8 cellular contexts compared by ENCODE assay signal in genomic region chr4:109434793-109435080, GRCh38. TPM values are rescaled to one million over a fixed set of nuclear protein-coding genes. Genes with fewer than 3 reads are reported as not detected.
DNase-seq lines count a peak whose midpoint lies in the region; ATAC-seq and TF ChIP-seq lines count a peak whose summit lies in the region.

No MANE protein-coding gene starts in this region.

- peaks cover 51% of the 10 kb centered on the region for H3K4me1 Mint-ChIP-seq in nephron

- peak overlapping the region; percentile 89 to 95 (median 93); a peak in 21 of 22 replicates for H3K27ac ChIP-seq in BLaER1 treated with 17β-estradiol and CSF1 and Interleukin-3, amounts not matched to agents 10 nM and 100 nM
- H3K27ac ChIP-seq in dorsolateral prefrontal cortex: peak overlapping the region in 52 of 59 donors; percentile 9 to 97 (median 88)

- no peaks in the 10 kb centered on the region for H3K27me3 ChIP-seq in BLaER1 treated with 17β-estradiol and CSF1 and Interleukin-3, amounts not matched to agents 10 nM and 100 nM
- H3K27me3 ChIP-seq in dorsolateral prefrontal cortex: no peaks in the 10 kb centered on the region

- TF ChIP-seq POLR2A in NB4 (IDR thresholded peaks at IDR 0.05; ENCODE audit: extremely low read depth, insufficient read length): no peak

- H4K20me1 ChIP-seq in BLaER1 treated with 17β-estradiol and CSF1 and Interleukin-3, amounts not matched to agents 10 nM and 100 nM: peaks cover 54 to 57% (median 56%) of the 10 kb centered on the region in 11 experiments

- no peaks in the 10 kb centered on the region for H3K27me3 Mint-ChIP-seq in nephron (ENCODE audit: low read depth)

- TF ChIP-seq CTCF in NB4 (IDR thresholded peaks at IDR 0.05; ENCODE audit: low read depth, low read length) (no peak), dorsolateral prefrontal cortex (IDR thresholded peaks at IDR 0.05 in 54 of 56, conservative IDR thresholded peaks at IDR 0.05 in 2 of 56; ENCODE audit: low read depth in 1 of 56, partially characterized antibody in 56 of 56) (no peak), nephron (IDR thresholded peaks at IDR 0.05; ENCODE audit: unreplicated experiment in 3 of 3) (no peak)

- intact Hi-C loops in dorsolateral prefrontal cortex (cut with DNase I): loop anchor here (2.0 to 10.0 kb wide), 6 partner anchors 126 to 558 kb away; partner anchors contain the start of genes GAR1 (in 2 of the 2) and MCUB (in 2 of the 2)

- H3K4me3 ChIP-seq in BLaER1 treated with 17β-estradiol and CSF1 and Interleukin-3, amounts not matched to agents 10 nM and 100 nM: peak overlapping the region; percentile 68 to 92 (median 86)
- H3K4me3 ChIP-seq in NB4 (ENCODE audit: low read depth, low read length): peak overlapping the region; percentile 88
- H3K4me3 ChIP-seq in dorsolateral prefrontal cortex: peak overlapping the region; percentile 52 to 95 (median 80)

- H3K9me3 ChIP-seq in BLaER1 treated with 17β-estradiol and CSF1 and Interleukin-3, amounts not matched to agents 10 nM and 100 nM (replicated peaks in 1 of 11): no peaks in the 10 kb centered on the region

- no peaks in the 10 kb centered on the region for H3K9me3 Mint-ChIP-seq in nephron

- H3K36me3 ChIP-seq in BLaER1 treated with 17β-estradiol and CSF1 and Interleukin-3, amounts not matched to agents 10 nM and 100 nM: peaks cover 8 to 22% (median 14%) of the 10 kb centered on the region in 11 experiments; a peak in 16 of 22 replicates

- no peak for ATAC-seq in HG03439 (IDR thresholded peaks at IDR 0.05; ENCODE audit: unreplicated experiment)
- no peak for ATAC-seq in HG03354 (IDR thresholded peaks at IDR 0.05; ENCODE audit: poor library complexity, severe bottlenecking, unreplicated experiment)

- no peak for DNase-seq in NB4 (ENCODE audit: low read depth)
- DNase-seq in dorsolateral prefrontal cortex: no peak
- DNase-seq in 8988T: no peak
- DNase-seq in NOMO-1 treated with DMSO at 0.1 percent for 48 hours (lab: John Stamatoyannopoulos, UW; ENCODE audit: unreplicated experiment): no peak

- H3K4me1 ChIP-seq in BLaER1 treated with 17β-estradiol and CSF1 and Interleukin-3, amounts not matched to agents 10 nM and 100 nM: peaks cover 34 to 62% (median 51%) of the 10 kb centered on the region in 10 experiments

- H3K36me3 Mint-ChIP-seq in nephron (ENCODE audit: low read depth): peaks cover 15% of the 10 kb centered on the region

- H3K4me3 Mint-ChIP-seq in nephron: peak overlapping the region; percentile 82 to 95 (median 90)

- peak overlapping the region; percentile 69 to 97 (median 90) for H3K4me2 ChIP-seq in BLaER1 treated with 17β-estradiol and CSF1 and Interleukin-3, amounts not matched to agents 10 nM and 100 nM

- H3K9ac ChIP-seq in BLaER1 treated with 17β-estradiol and CSF1 and Interleukin-3, amounts not matched to agents 10 nM and 100 nM: peak overlapping the region; percentile 89 to 97 (median 94)

- H3K27ac Mint-ChIP-seq in nephron: peak overlapping the region; percentile 95 to 97 (median 96)

RNA-seq across cellular contexts. Expression of gene SEC24B, which starts 1.1 kb away (rescaled TPM):
- total RNA-seq in dorsolateral prefrontal cortex: 10 to 100 TPM; 24.1 to 47.5 (median 33.2) TPM
